ENCODE assay signal across 19 cellular contexts in the genomic region with DNA sequence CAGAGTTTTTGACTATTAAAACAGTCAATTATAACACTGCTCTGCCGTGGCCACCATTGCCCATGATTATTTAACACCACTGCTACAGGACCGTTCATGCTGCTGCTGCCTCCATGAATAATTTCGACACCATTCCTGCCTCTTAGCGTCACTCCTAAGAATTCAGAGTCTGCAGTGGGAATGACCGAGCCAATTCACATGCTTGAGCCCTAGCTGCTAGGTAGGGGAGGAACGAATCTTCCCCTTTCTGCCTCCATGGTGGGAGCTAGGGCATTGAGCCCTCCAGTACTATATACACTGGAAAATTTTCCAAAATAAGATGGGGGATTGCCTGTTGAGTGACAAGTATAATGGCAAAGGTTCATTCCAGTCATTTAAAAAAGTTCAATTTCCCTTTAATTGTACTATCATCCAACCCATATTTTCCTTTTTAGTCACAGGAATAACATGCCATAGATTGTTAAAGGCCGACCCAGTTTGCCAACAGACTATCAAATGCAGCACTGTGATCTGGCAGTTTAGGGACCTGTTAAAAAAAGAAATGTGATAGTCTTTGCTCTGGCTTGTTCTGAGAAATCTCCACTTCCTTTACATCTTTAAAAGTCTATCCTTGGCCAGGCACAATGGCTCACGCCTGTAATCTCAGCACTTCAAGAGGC. TPM values are rescaled to one million over a fixed set of nuclear protein-coding genes. Genes with fewer than 3 reads are reported as not detected.
A peak's percentile ranks its signal among the peaks of the same experiment; 100 is the strongest.
DNase-seq lines count a peak whose midpoint lies in the region; ATAC-seq and TF ChIP-seq lines count a peak whose summit lies in the region.
"Had no signal": no experiment of that assay in that cellular context is flagged by ENCODE, and none has a peak within 500 bp of the region (broad histone marks: within the 10 kb centered on the region; RNA-seq: fewer than 3 reads in every experiment).

No MANE protein-coding gene starts in this region.

- no TSS peak for BruUV-seq in MCF 10A (replicated peaks; lab: Mats Ljungman, UMichigan)

- no peaks in the 10 kb centered on the region for H3K36me3 ChIP-seq in breast epithelium
- H3K36me3 ChIP-seq in right atrium auricular region = no peaks in the 10 kb centered on the region
- H3K36me3 ChIP-seq: cardiac muscle cell, thyroid gland had no signal

- no peak overlapping the region for H3K4me3 ChIP-seq in breast epithelium
- peak overlapping the region; percentile 34 for H3K4me3 ChIP-seq in coronary artery
- H3K4me3 ChIP-seq in right atrium auricular region = no peak overlapping the region
- H3K4me3 ChIP-seq: cardiac muscle cell, SK-N-MC, thyroid gland had no signal

- H3K9me3 ChIP-seq in breast epithelium = no peaks in the 10 kb centered on the region
- no peaks in the 10 kb centered on the region for H3K9me3 ChIP-seq in right atrium auricular region
- H3K9me3 ChIP-seq: thyroid gland had no signal

- POLR2A ChIA-PET in MCF 10A (lab: Yijun Ruan, JAX) = interaction anchor here (0.5 kb wide), 1 partner anchor 1284 kb away, joined by 3 read pairs; no protein-coding TSS in a partner anchor

- CTCF ChIA-PET in MCF 10A (lab: Yijun Ruan, JAX) = no interaction called here

- H3K4me1 Mint-ChIP-seq in MCF 10A (ENCODE audit: insufficient read depth, unreplicated experiment) (peaks cover 18% of the 10 kb centered on the region), progenitor cell of endocrine pancreas (ENCODE audit: low read depth) (peaks cover 2% of the 10 kb centered on the region), glutamatergic neuron (ENCODE audit: low read depth, unreplicated experiment) (no peaks in the 10 kb centered on the region)

- no peaks in the 10 kb centered on the region for H3K4me1 ChIP-seq in breast epithelium
- H3K4me1 ChIP-seq in right atrium auricular region = peaks cover 0 to 24% of the 10 kb centered on the region in 2 donors

- DNase-seq in MCF 10A (ENCODE audit: unreplicated experiment) = no peak
- DNase-seq in breast epithelium (ENCODE audit: low spot score in 2 of 2) = no peak
- no peak for DNase-seq in coronary artery (ENCODE audit: low spot score)
- DNase-seq in right atrium auricular region (ENCODE audit: low spot score) = no peak
- DNase-seq in progenitor cell of endocrine pancreas (ENCODE audit: low spot score, unreplicated experiment) = no peak
- no peak for DNase-seq in glutamatergic neuron
- DNase-seq: 8988T; activated gamma-delta T cell treated with Interleukin-2 at 50 U/mL for 16 hours; CD8-positive, alpha-beta memory T cell; GF-D8; hypothalamus; naive thymus-derived CD4-positive, alpha-beta T cell; NCI-H1105 treated with DMSO at 0.1 percent for 48 hours; thyroid gland had no signal

- no peak for TF ChIP-seq POLR2A in breast epithelium (IDR thresholded peaks at IDR 0.05)

- peak overlapping the region; percentile 66 for H3K27ac Mint-ChIP-seq in MCF 10A (ENCODE audit: low read depth, unreplicated experiment)
- no peak overlapping the region for H3K27ac Mint-ChIP-seq in progenitor cell of endocrine pancreas
- H3K27ac Mint-ChIP-seq in glutamatergic neuron (ENCODE audit: unreplicated experiment) = no peak overlapping the region
- H3K27ac Mint-ChIP-seq: CD8-positive, alpha-beta memory T cell had no signal

- no peak for TF ChIP-seq CTCF in MCF 10A (IDR thresholded peaks at IDR 0.05; ENCODE audit: unreplicated experiment)
- TF ChIP-seq CTCF in breast epithelium (IDR thresholded peaks at IDR 0.05) = no peak
- TF ChIP-seq CTCF in coronary artery (IDR thresholded peaks at IDR 0.05) = no peak
- no peak for TF ChIP-seq CTCF in right atrium auricular region (IDR thresholded peaks at IDR 0.05)
- TF ChIP-seq CTCF in progenitor cell of endocrine pancreas (IDR thresholded peaks at IDR 0.05; ENCODE audit: unreplicated experiment) = no peak
- TF ChIP-seq CTCF in glutamatergic neuron (IDR thresholded peaks at IDR 0.05; ENCODE audit: partially characterized antibody, unreplicated experiment) = no peak

- H3K27ac ChIP-seq in breast epithelium = no peak overlapping the region
- H3K27ac ChIP-seq in coronary artery = peak overlapping the region; percentile 60 to 88
- H3K27ac ChIP-seq in right atrium auricular region = peak overlapping the region; percentile 53 to 83
- H3K27ac ChIP-seq: cardiac muscle cell, SK-N-MC, thyroid gland, VCaP had no signal

- ATAC-seq in HG03025 (IDR thresholded peaks at IDR 0.05; ENCODE audit: low FRiP score, unreplicated experiment) (no peak), HG03039 (IDR thresholded peaks at IDR 0.05; ENCODE audit: unreplicated experiment) (no peak)
- ATAC-seq: naive thymus-derived CD4-positive, alpha-beta T cell had no signal

- H3K4me3 Mint-ChIP-seq in MCF 10A (ENCODE audit: unreplicated experiment) (no peak overlapping the region), progenitor cell of endocrine pancreas (ENCODE audit: low read depth) (no peak overlapping the region), glutamatergic neuron (ENCODE audit: unreplicated experiment) (no peak overlapping the region)
- H3K4me3 Mint-ChIP-seq: CD8-positive, alpha-beta memory T cell; naive thymus-derived CD4-positive, alpha-beta T cell had no signal

- intact Hi-C loops in MCF 10A (cut with micrococcal nuclease) (no loop called here), breast epithelium (cut with DNase I; ENCODE audit: low total_unique reads) (no loop called here)

- no peaks in the 10 kb centered on the region for H3K9me3 Mint-ChIP-seq in MCF 10A (ENCODE audit: unreplicated experiment)
- H3K9me3 Mint-ChIP-seq in progenitor cell of endocrine pancreas (ENCODE audit: low read depth) = no peaks in the 10 kb centered on the region
- no peaks in the 10 kb centered on the region for H3K9me3 Mint-ChIP-seq in glutamatergic neuron (ENCODE audit: unreplicated experiment)
- H3K9me3 Mint-ChIP-seq: CD8-positive, alpha-beta memory T cell; naive thymus-derived CD4-positive, alpha-beta T cell had no signal

- H3K27me3 ChIP-seq in breast epithelium (no peaks in the 10 kb centered on the region), right atrium auricular region (no peaks in the 10 kb centered on the region)
- H3K27me3 ChIP-seq: thyroid gland had no signal

- H3K27me3 Mint-ChIP-seq in MCF 10A (ENCODE audit: insufficient read depth, unreplicated experiment) = no peaks in the 10 kb centered on the region
- H3K27me3 Mint-ChIP-seq in progenitor cell of endocrine pancreas = no peaks in the 10 kb centered on the region
- peaks cover 2% of the 10 kb centered on the region for H3K27me3 Mint-ChIP-seq in glutamatergic neuron (ENCODE audit: unreplicated experiment)
- H3K27me3 Mint-ChIP-seq: CD8-positive, alpha-beta memory T cell had no signal

- no peaks in the 10 kb centered on the region for H3K36me3 Mint-ChIP-seq in MCF 10A (ENCODE audit: insufficient read depth, unreplicated experiment)
- H3K36me3 Mint-ChIP-seq in progenitor cell of endocrine pancreas (ENCODE audit: insufficient read depth) = no peaks in the 10 kb centered on the region
- no peaks in the 10 kb centered on the region for H3K36me3 Mint-ChIP-seq in glutamatergic neuron (ENCODE audit: unreplicated experiment)
- H3K36me3 Mint-ChIP-seq: naive thymus-derived CD4-positive, alpha-beta T cell had no signal

RNA-seq across cellular contexts. Expression of gene B4GALT1, which starts 13.5 kb away (rescaled TPM):
- 155 and 184 TPM in 2 replicates for total RNA-seq in MCF 10A (2022)
- 10 to 100 TPM; 60.8 to 81.8 (median 66.2) TPM for total RNA-seq in breast epithelium
- 10 to 100 TPM; 57.6 to 76.1 TPM for total RNA-seq in right atrium auricular region
- 49.9 and 53.1 TPM in 2 replicates for total RNA-seq in progenitor cell of endocrine pancreas
- total RNA-seq in glutamatergic neuron (ENCODE audit: unreplicated experiment) = 5.4 TPM

RNA-seq across cellular contexts. Expression of gene SPINK4, which starts 59.3 kb away (rescaled TPM):
- total RNA-seq in MCF 10A (2022) (not detected in 2 replicates), breast epithelium (not detected), right atrium auricular region (not detected), progenitor cell of endocrine pancreas (0.91 TPM in 1 of 2 replicates, not detected in the other), glutamatergic neuron (ENCODE audit: unreplicated experiment) (not detected)
- total RNA-seq: cardiac muscle cell; CD8-positive, alpha-beta memory T cell; naive thymus-derived CD4-positive, alpha-beta T cell; thyroid gland had no signal

Comparison
In these comparisons a context has a peak if more than half of its experiments do, and no peak if none do; other contexts are left out.
1. H3K27ac ChIP-seq: peak in coronary artery (2 of 2) and right atrium auricular region (2 of 2); none in breast epithelium (0 of 2).